Comparison of ENCODE assay signal across 8 cellular contexts in genomic region chr7:1158203-1159126, GRCh38. TPM values are rescaled to one million over a fixed set of nuclear protein-coding genes. Genes with fewer than 3 reads are reported as not detected.
DNase-seq lines count a peak whose midpoint lies in the region; ATAC-seq and TF ChIP-seq lines count a peak whose summit lies in the region.

No MANE protein-coding gene starts in this region.

- no peak for TF ChIP-seq POLR2A in breast epithelium (IDR thresholded peaks at IDR 0.05)

- H3K27ac ChIP-seq in 22Rv1 = 0 out of 2 replicates have a peak overlapping the region, but pooled peaks have one; percentile 2
- H3K27ac ChIP-seq in breast epithelium = peak overlapping the region in 1 of 2 donors; percentile 29

- H3K36me3 ChIP-seq in breast epithelium (no peaks in the 10 kb centered on the region), mucosa of descending colon (ENCODE audit: low read depth) (peaks cover 12% of the 10 kb centered on the region)

- no peak for DNase-seq in breast epithelium (ENCODE audit: low spot score in 2 of 2)
- no peak for DNase-seq in mucosa of descending colon
- DNase-seq in mucosa of gallbladder (ENCODE audit: low spot score) = no peak
- no peak for DNase-seq in activated gamma-delta T cell treated with Interleukin-2 at 50 U/mL for 16 hours
- DNase-seq in kidney glomerular epithelial cell (lab: John Stamatoyannopoulos, UW) = no peak

- H3K4me3 ChIP-seq in breast epithelium = peak overlapping the region; percentile 92 to 98 (median 95)
- peak overlapping the region; percentile 34 for H3K4me3 ChIP-seq in mucosa of descending colon

- no peak for ATAC-seq in mucosa of descending colon
- no peak for ATAC-seq in GM21737 (IDR thresholded peaks at IDR 0.05; ENCODE audit: unreplicated experiment)

- peaks cover 0 to 16% of the 10 kb centered on the region in 2 donors for H3K4me1 ChIP-seq in breast epithelium
- peaks cover 22% of the 10 kb centered on the region for H3K4me1 ChIP-seq in mucosa of descending colon (ENCODE audit: low read depth)

- peak overlapping the region in 2 of 3 donors; percentile 20 to 23 for H3K27ac Mint-ChIP-seq in IgD-negative memory B cell

- no peaks in the 10 kb centered on the region for H3K27me3 Mint-ChIP-seq in IgD-negative memory B cell

- intact Hi-C loops in breast epithelium (cut with DNase I; ENCODE audit: low total_unique reads) = no loop called here
- intact Hi-C loops in mucosa of descending colon (cut with DNase I, micrococcal nuclease) = no loop called here

- H3K9me3 Mint-ChIP-seq in IgD-negative memory B cell = no peaks in the 10 kb centered on the region

- H3K36me3 Mint-ChIP-seq in IgD-negative memory B cell = peaks cover 3% of the 10 kb centered on the region

- H3K9me3 ChIP-seq in breast epithelium (no peaks in the 10 kb centered on the region), mucosa of descending colon (no peaks in the 10 kb centered on the region)

- H3K4me3 Mint-ChIP-seq in IgD-negative memory B cell = peak overlapping the region; percentile 75 to 93 (median 86)

- no peak for TF ChIP-seq CTCF in 22Rv1 (IDR thresholded peaks at IDR 0.05)
- no peak for TF ChIP-seq CTCF in breast epithelium (IDR thresholded peaks at IDR 0.05)
- no peak for TF ChIP-seq CTCF in mucosa of descending colon (IDR thresholded peaks at IDR 0.05)

- H3K4me1 Mint-ChIP-seq in IgD-negative memory B cell = peaks cover 17 to 21% (median 20%) of the 10 kb centered on the region in 3 donors

- no peaks in the 10 kb centered on the region for H3K27me3 ChIP-seq in breast epithelium

RNA-seq across cellular contexts. Expression of gene ZFAND2A, which starts 1.5 kb away (rescaled TPM):
- 51.1 TPM for polyA plus RNA-seq in IgD-negative memory B cell
- total RNA-seq in breast epithelium (10 to 100 TPM; 31.9 to 41.6 (median 34.1) TPM), mucosa of descending colon (10 to 100 TPM; 39.3 to 49.9 (median 45.3) TPM), mucosa of gallbladder (19.2 TPM)
